ENCODE assay signal across 8 cellular contexts in genomic region chr3:5122030-5122740, GRCh38. TPM values are rescaled to one million over a fixed set of nuclear protein-coding genes. Genes with fewer than 3 reads are reported as not detected.
DNase-seq lines count a peak whose midpoint lies in the region; ATAC-seq and TF ChIP-seq lines count a peak whose summit lies in the region.

TSS of gene ARL8B (plus strand) at chr3:5122292. CDS start at chr3:5122466, 174 bp downstream.

- CTCF ChIA-PET in AG04450 (lab: Charles Lee): interaction anchor here (0.7 to 2.6 kb wide), 18 partner anchors 9 to 1212 kb away, joined by 3 to 17 read pairs (median 4); no protein-coding TSS in a partner anchor

- H3K27ac ChIP-seq in AG04450 (ENCODE audit: low read depth, low read length): peak within 1 kb of the TSS; percentile 85
- H3K27ac ChIP-seq in caudate nucleus (ENCODE audit: low read depth, low read length): peak within 1 kb of the TSS; percentile 81

- peak; percentile 94 for ATAC-seq in GM18858 (IDR thresholded peaks at IDR 0.05; ENCODE audit: unreplicated experiment)
- peak; percentile 96 for ATAC-seq in HG03066 (IDR thresholded peaks at IDR 0.05; ENCODE audit: low read depth, unreplicated experiment)

- no peaks in the 10 kb centered on the region for H3K27me3 ChIP-seq in AG04450 (ENCODE audit: control insufficient read depth, insufficient read depth, low read length)

- no peaks in the 10 kb centered on the region; the same call in 1 of the 2 replicates for H3K9me3 ChIP-seq in AG04450 (ENCODE audit: control insufficient read depth, insufficient read depth, low read length)

- H3K4me3 ChIP-seq in AG04450 (ENCODE audit: low read depth, low read length): peak within 1 kb of the TSS; percentile 93

- TF ChIP-seq CTCF in AG04450 (IDR thresholded peaks at IDR 0.05; ENCODE audit: low read depth, low read length): peak; percentile 91

- DNase-seq in AG04450 (ENCODE audit: low read depth, low spot score) (peak; percentile 58), NCI-H2227 treated with DMSO at 0.1 percent for 48 hours (lab: John Stamatoyannopoulos, UW) (peak; percentile 71), caudate nucleus (lab: John Stamatoyannopoulos, UW) (peak in 60 of 61 donors; percentile 25 to 93 (median 84)), iris pigment epithelial cell (ENCODE audit: low read depth) (peak; percentile 89)
- peak; percentile 86 to 91 (median 88) for DNase-seq in activated CD4-positive, CD25-positive, alpha-beta regulatory T cell (lab: John Stamatoyannopoulos, UW)
- peak; percentile 85 to 91 for DNase-seq in stimulated activated CD4-positive, alpha-beta T cell treated with anti-CD3 and anti-CD28 coated beads, Interleukin-12 subunit alpha, Interleukin-12 subunit beta, amount 100 ng/mL, for 24 hours (ENCODE audit: low read depth in 2 of 2)

- POLR2A ChIA-PET in AG04450 (lab: Yijun Ruan, JAX): interaction anchor here (0.6 to 2.2 kb wide), 3 partner anchors 16 to 74 kb away, joined by 3 to 10 read pairs (median 4); no protein-coding TSS in a partner anchor

RNA-seq across cellular contexts. Expression of gene ARL8B, which starts in this region (rescaled TPM):
- polyA plus RNA-seq in AG04450 (2011; rRNA removed): 47.0 and 53.6 TPM in 2 replicates
- polyA minus RNA-seq in AG04450 (2011; rRNA and poly(A)+ RNA removed): 12.5 and 21.9 TPM in 2 replicates

Comparison
In these comparisons a context has a peak if more than half of its experiments do, and no peak if none do; other contexts are left out.
1. Peak in every context shown above with its lines: DNase-seq, ATAC-seq, H3K4me3 ChIP-seq and H3K27ac ChIP-seq.